In genomic region chr4:121597346-121597934, GRCh38 we compare ENCODE assay signal across 11 cellular contexts.
DNase-seq lines count a peak whose midpoint lies in the region; ATAC-seq, FAIRE-seq and TF ChIP-seq lines count a peak whose summit lies in the region.
"Had no signal": no experiment of that assay in that cellular context is flagged by ENCODE, and none has a peak within 500 bp of the region (broad histone marks: within the 10 kb centered on the region; RNA-seq: fewer than 3 reads in every experiment).

No MANE protein-coding gene starts in this region.

- TF ChIP-seq EP300 in HepG2 (IDR thresholded peaks at IDR 0.05; ENCODE audit: low read depth in 2 of 2, low read length in 2 of 2), result no peak
- no peak for TF ChIP-seq EP300 in HepG2 (CRISPR knock-in tag; IDR thresholded peaks at IDR 0.05; ENCODE audit: borderline replicate concordance)

- peak; percentile 62 for ATAC-seq in GM18909 (IDR thresholded peaks at IDR 0.05; ENCODE audit: poor library complexity, unreplicated experiment)
- peak; percentile 67 for ATAC-seq in HG03095 (IDR thresholded peaks at IDR 0.05; ENCODE audit: unreplicated experiment)
- no peak for ATAC-seq in HepG2
- no peak for ATAC-seq in omental fat pad (ENCODE audit: low FRiP score)
- ATAC-seq in naive thymus-derived CD4-positive, alpha-beta T cell, result no peak
- ATAC-seq: T-cell had no signal

- no peaks in the 10 kb centered on the region for H3K27me3 ChIP-seq in HepG2 (ENCODE audit: control insufficient read depth in 1 of 2, insufficient read depth in 2 of 2, low read length in 2 of 2)
- no peaks in the 10 kb centered on the region for H3K27me3 ChIP-seq in naive thymus-derived CD4-positive, alpha-beta T cell (ENCODE audit: control insufficient read depth in 2 of 2, insufficient read depth in 2 of 2, low read length in 2 of 2)

- H3K27ac Mint-ChIP-seq in naive thymus-derived CD4-positive, alpha-beta T cell, result no peak overlapping the region
- H3K27ac Mint-ChIP-seq: activated naive CD4-positive, alpha-beta T cell treated with anti-CD3 and anti-CD28 coated beads, Interleukin-2, amount 10 ng/mL, durations not matched to agents 7 days and 5 days; T-cell had no signal

- no peak overlapping the region for H3K4me3 Mint-ChIP-seq in naive thymus-derived CD4-positive, alpha-beta T cell
- H3K4me3 Mint-ChIP-seq: activated naive CD4-positive, alpha-beta T cell treated with anti-CD3 and anti-CD28 coated beads, Interleukin-2, amount 10 ng/mL, durations not matched to agents 7 days and 5 days; T-cell had no signal

- no peak overlapping the region for H3K4me3 ChIP-seq in HepG2 (replicated peaks in 1 of 3; ENCODE audit: insufficient read depth in 1 of 3, low read depth in 2 of 3, low read length in 3 of 3)
- no peak overlapping the region for H3K4me3 ChIP-seq in naive thymus-derived CD4-positive, alpha-beta T cell (ENCODE audit: low read length)

- no peak overlapping the region for H3K27ac ChIP-seq in HepG2 (ENCODE audit: extremely low read length, insufficient read depth, low read length)
- no peak overlapping the region for H3K27ac ChIP-seq in naive thymus-derived CD4-positive, alpha-beta T cell (ENCODE audit: low read depth, low read length)

- no peak for TF ChIP-seq RAD21 in HepG2 (CRISPR knock-in tag; IDR thresholded peaks at IDR 0.05)

- WGBS in HepG2 (ENCODE audit: low lambda C conversion rate), result 2% methylated on average over 2 of the region's 2 CpGs

- no peaks in the 10 kb centered on the region for H3K9me3 ChIP-seq in HepG2 (ENCODE audit: low read length)
- H3K9me3 ChIP-seq in naive thymus-derived CD4-positive, alpha-beta T cell (ENCODE audit: control insufficient read depth in 2 of 3, low read length in 3 of 3), result no peaks in the 10 kb centered on the region

- H3K36me3 ChIP-seq in HepG2 (replicated peaks in 1 of 2; ENCODE audit: control insufficient read depth in 1 of 2, insufficient read depth in 2 of 2, low read length in 2 of 2), result no peaks in the 10 kb centered on the region
- no peaks in the 10 kb centered on the region for H3K36me3 ChIP-seq in naive thymus-derived CD4-positive, alpha-beta T cell (ENCODE audit: control insufficient read depth in 2 of 3, insufficient read depth in 3 of 3, low read length in 3 of 3)

- H3K79me2 ChIP-seq in HepG2 (ENCODE audit: insufficient read depth, low read length), result no peaks in the 10 kb centered on the region

- H3K4me1 Mint-ChIP-seq in naive thymus-derived CD4-positive, alpha-beta T cell, result no peaks in the 10 kb centered on the region
- H3K4me1 Mint-ChIP-seq: activated naive CD4-positive, alpha-beta T cell treated with anti-CD3 and anti-CD28 coated beads, Interleukin-2, amount 10 ng/mL, durations not matched to agents 7 days and 5 days; T-cell had no signal

- H3K4me2 ChIP-seq in HepG2 (ENCODE audit: low read depth, low read length), result no peak overlapping the region

- POLR2A ChIA-PET in HepG2 (lab: Yijun Ruan, JAX), result no interaction called here
- POLR2A ChIA-PET in HEK293T (lab: Yijun Ruan, JAX), result no interaction called here
- POLR2A ChIA-PET in naive thymus-derived CD4-positive, alpha-beta T cell (lab: Charles Lee), result no interaction called here

- no peaks in the 10 kb centered on the region for H3K4me1 ChIP-seq in HepG2 (ENCODE audit: insufficient read depth, low read length)
- H3K4me1 ChIP-seq in naive thymus-derived CD4-positive, alpha-beta T cell (ENCODE audit: control insufficient read depth in 2 of 2, insufficient read depth in 2 of 2, low read length in 2 of 2), result no peaks in the 10 kb centered on the region

- CTCF ChIA-PET in HepG2 (lab: Yijun Ruan, JAX; ENCODE audit: low intra/inter-chr PET ratio, low total read pairs) (no interaction called here), HEK293T (lab: Yijun Ruan, JAX) (no interaction called here)
- CTCF ChIA-PET in naive thymus-derived CD4-positive, alpha-beta T cell (lab: Charles Lee), result no interaction called here

- FAIRE-seq in HepG2 (lab: Jason Lieb, UNC), result no peak

- no peaks in the 10 kb centered on the region for H3K9me3 Mint-ChIP-seq in naive thymus-derived CD4-positive, alpha-beta T cell
- H3K9me3 Mint-ChIP-seq: activated naive CD4-positive, alpha-beta T cell treated with anti-CD3 and anti-CD28 coated beads, Interleukin-2, amount 10 ng/mL, durations not matched to agents 7 days and 5 days; T-cell had no signal

- no TSS peak for BruUV-seq in HepG2 (replicated peaks; lab: Mats Ljungman, UMichigan)

- in situ Hi-C loops in Caki2 (cut with HindIII; ENCODE audit: low pct_unique_long_range_greater_than_20kb, low sequenced_read_pairs), result no loop called here
- in situ Hi-C loops in HepG2 (cut with HindIII; ENCODE audit: extremely low pct_ligation_motif_present, low pct_unique_long_range_greater_than_20kb), result no loop called here

- no peaks in the 10 kb centered on the region for H4K20me1 ChIP-seq in HepG2 (ENCODE audit: insufficient read depth, low read length)

- TF ChIP-seq POLR2A in HepG2 (IDR thresholded peaks at IDR 0.05; ENCODE audit: insufficient read depth in 1 of 2, low read depth in 2 of 2, low read length in 2 of 2), result no peak

- DNase-seq in Caki2 (ENCODE audit: low read depth) (peak; percentile 41), astrocyte of the hippocampus (ENCODE audit: low read depth, low spot score) (peak; percentile 39), HepG2 (ENCODE audit: low spot score) (no peak), HEK293T (ENCODE audit: extremely low spot score) (no peak), omental fat pad (ENCODE audit: low spot score) (no peak)
- no peak for DNase-seq in naive thymus-derived CD4-positive, alpha-beta T cell
- DNase-seq: activated naive CD4-positive, alpha-beta T cell treated with anti-CD3 and anti-CD28 coated beads, Interleukin-2, amount 10 ng/mL, durations not matched to agents 7 days and 5 days; NCI-H1417; T-cell had no signal

- TF ChIP-seq CTCF in HepG2 (CRISPR knock-in tag; IDR thresholded peaks at IDR 0.05) (no peak), omental fat pad (IDR thresholded peaks at IDR 0.05) (no peak)

- no peak overlapping the region for H3K9ac ChIP-seq in HepG2 (ENCODE audit: insufficient read depth, low read depth, low read length)

- intact Hi-C loops in HepG2 (cut with micrococcal nuclease; ENCODE audit: unreplicated experiment), result no loop called here
- intact Hi-C loops in naive thymus-derived CD4-positive, alpha-beta T cell (cut with micrococcal nuclease), result no loop called here

- peaks cover 0 to 20% (median 18%) of the 10 kb centered on the region in 5 donors for H3K27me3 Mint-ChIP-seq in naive thymus-derived CD4-positive, alpha-beta T cell

- no peaks in the 10 kb centered on the region for H3K36me3 Mint-ChIP-seq in naive thymus-derived CD4-positive, alpha-beta T cell
- H3K36me3 Mint-ChIP-seq: activated naive CD4-positive, alpha-beta T cell treated with anti-CD3 and anti-CD28 coated beads, Interleukin-2, amount 10 ng/mL, durations not matched to agents 7 days and 5 days; T-cell had no signal

- no peak overlapping the region for H2AFZ ChIP-seq in HepG2 (ENCODE audit: low read length)

TF ChIP-seq in HepG2, 621 proteins besides CTCF, POLR2A, EP300 and RAD21 (continues in another document):
- TF ChIP-seq ZNF24 (IDR thresholded peaks at IDR 0.05) (no peak), ZNF350 (CRISPR knock-in tag; IDR thresholded peaks at IDR 0.05; ENCODE audit: borderline replicate concordance, low read depth) (no peak)

TF ChIP-seq in HEK293T, 16 proteins besides CTCF, POLR2A, EP300 and RAD21:
- TF ChIP-seq BHLHE40 (IDR thresholded peaks at IDR 0.05; ENCODE audit: borderline replicate concordance) (no peak), TARDBP (IDR thresholded peaks at IDR 0.05) (no peak), FOXA1 (IDR thresholded peaks at IDR 0.05) (no peak), SP1 (IDR thresholded peaks at IDR 0.05) (no peak), ZNF384 (IDR thresholded peaks at IDR 0.05) (no peak), ELF4 (IDR thresholded peaks at IDR 0.05) (no peak), NFRKB (IDR thresholded peaks at IDR 0.05) (no peak), FOXK2 (IDR thresholded peaks at IDR 0.05) (no peak), CTBP1 (IDR thresholded peaks at IDR 0.05; ENCODE audit: borderline replicate concordance) (no peak), ARNT (IDR thresholded peaks at IDR 0.05) (no peak), SUZ12 (IDR thresholded peaks at IDR 0.05) (no peak), L3MBTL2 (conservative IDR thresholded peaks at IDR 0.05) (no peak), HDGF (IDR thresholded peaks at IDR 0.05; ENCODE audit: borderline replicate concordance) (no peak), LEF1 (IDR thresholded peaks at IDR 0.05; ENCODE audit: borderline replicate concordance) (no peak), FOXM1 (IDR thresholded peaks at IDR 0.05; ENCODE audit: borderline replicate concordance) (no peak)
- TF ChIP-seq, protein P1, sequence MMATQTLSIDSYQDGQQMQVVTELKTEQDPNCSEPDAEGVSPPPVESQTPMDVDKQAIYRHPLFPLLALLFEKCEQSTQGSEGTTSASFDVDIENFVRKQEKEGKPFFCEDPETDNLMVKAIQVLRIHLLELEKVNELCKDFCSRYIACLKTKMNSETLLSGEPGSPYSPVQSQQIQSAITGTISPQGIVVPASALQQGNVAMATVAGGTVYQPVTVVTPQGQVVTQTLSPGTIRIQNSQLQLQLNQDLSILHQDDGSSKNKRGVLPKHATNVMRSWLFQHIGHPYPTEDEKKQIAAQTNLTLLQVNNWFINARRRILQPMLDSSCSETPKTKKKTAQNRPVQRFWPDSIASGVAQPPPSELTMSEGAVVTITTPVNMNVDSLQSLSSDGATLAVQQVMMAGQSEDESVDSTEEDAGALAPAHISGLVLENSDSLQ (IDR thresholded peaks at IDR 0.05), result no peak

Comparison
In these comparisons a context has a peak if more than half of its experiments do, and no peak if none do; other contexts are left out.
1. DNase-seq: peak in Caki2 (single experiment) and astrocyte of the hippocampus (single experiment); none in HepG2 (single experiment), HEK293T (single experiment), omental fat pad (single experiment) and naive thymus-derived CD4-positive, alpha-beta T cell (0 of 9).
2. ATAC-seq: peak in GM18909 (single experiment) and HG03095 (single experiment); none in HepG2 (single experiment), omental fat pad (single experiment) and naive thymus-derived CD4-positive, alpha-beta T cell (single experiment).